8 cellular contexts compared by ENCODE assay signal in genomic region chr12:55736780-55737580, GRCh38. TPM values are rescaled to one million over a fixed set of nuclear protein-coding genes. Genes with fewer than 3 reads are reported as not detected.
DNase-seq lines count a peak whose midpoint lies in the region; ATAC-seq and TF ChIP-seq lines count a peak whose summit lies in the region.

No MANE protein-coding gene starts in this region.

- H3K36me3 ChIP-seq in adrenal gland (replicated peaks in 1 of 2) (no peaks in the 10 kb centered on the region), right atrium auricular region (no peaks in the 10 kb centered on the region)

- intact Hi-C loops in adrenal gland (cut with DNase I) (loop anchor here in 1 of 2 donors (5.0 kb wide), 1 partner anchor 200 kb away; no protein-coding TSS in a partner anchor), posterior vena cava (cut with DNase I) (no loop called here)

- H3K27ac ChIP-seq in AG04450 (ENCODE audit: low read depth, low read length) (no peak overlapping the region), adrenal gland (peak overlapping the region in 2 of 5 donors; percentile 8 to 81), right atrium auricular region (peak overlapping the region; percentile 75 to 78)

- CTCF ChIA-PET in AG04450 (lab: Charles Lee), result interaction anchor here (0.6 to 6.8 kb wide), 29 partner anchors 7 to 548 kb away, joined by 3 to 93 read pairs (median 6); partner anchors contain the start of genes CD63, ORMDL2, SARNP and SUOX

- H3K4me1 ChIP-seq in adrenal gland (replicated peaks in 1 of 2), result peaks cover 6 to 11% of the 10 kb centered on the region in 2 donors
- peaks cover 0 to 29% of the 10 kb centered on the region in 2 donors for H3K4me1 ChIP-seq in right atrium auricular region

- POLR2A ChIA-PET in AG04450 (lab: Yijun Ruan, JAX), result interaction anchor here (0.6 to 2.6 kb wide), 3 partner anchors 8 to 168 kb away, joined by 3 to 16 read pairs (median 4); partner anchors contain the start of gene CD63

- ATAC-seq in GM18502 (IDR thresholded peaks at IDR 0.05; ENCODE audit: poor library complexity, unreplicated experiment), result peak; percentile 45

- 17 to 31% (median 28%) methylated on average over 6 of the region's 6 CpGs for WGBS in adrenal gland, 4 donors

- H3K4me3 ChIP-seq in AG04450 (ENCODE audit: low read depth, low read length), result no peak overlapping the region
- H3K4me3 ChIP-seq in adrenal gland, result no peak overlapping the region
- no peak overlapping the region for H3K4me3 ChIP-seq in right atrium auricular region

- DNase-seq in AG04450 (ENCODE audit: low read depth, low spot score) (no peak), RPMI7951 (ENCODE audit: low read depth) (peak; percentile 69), adrenal gland (peak; percentile 59 to 87 (median 75)), right atrium auricular region (ENCODE audit: low spot score) (no peak), posterior vena cava (ENCODE audit: low spot score) (peak; percentile 64), cortex of kidney (lab: John Stamatoyannopoulos, UW) (no peak)

- TF ChIP-seq CTCF in AG04450 (IDR thresholded peaks at IDR 0.05; ENCODE audit: low read depth, low read length) (peak; percentile 85), LNCAP (IDR thresholded peaks at IDR 0.05) (peak; percentile 69), adrenal gland (IDR thresholded peaks at IDR 0.05) (peak; percentile 45 to 86 (median 76)), right atrium auricular region (IDR thresholded peaks at IDR 0.05) (peak; percentile 64 to 84)

- TF ChIP-seq POLR2A in adrenal gland (IDR thresholded peaks at IDR 0.05), result no peak

- no peaks in the 10 kb centered on the region for H3K27me3 ChIP-seq in AG04450 (ENCODE audit: control insufficient read depth, insufficient read depth, low read length)
- no peaks in the 10 kb centered on the region for H3K27me3 ChIP-seq in adrenal gland
- H3K27me3 ChIP-seq in right atrium auricular region, result no peaks in the 10 kb centered on the region

- H3K9me3 ChIP-seq in AG04450 (ENCODE audit: control insufficient read depth, insufficient read depth, low read length), result no peaks in the 10 kb centered on the region
- no peaks in the 10 kb centered on the region for H3K9me3 ChIP-seq in adrenal gland (replicated peaks in 1 of 3)
- H3K9me3 ChIP-seq in right atrium auricular region, result no peaks in the 10 kb centered on the region

RNA-seq across cellular contexts. Expression of gene GDF11, which starts 5.9 kb away (rescaled TPM):
- polyA plus RNA-seq in AG04450 (2011; rRNA removed) (4.2 and 6.7 TPM in 2 replicates), adrenal gland (1 to 10 TPM; 2.4 to 4.1 (median 3.8) TPM)
- 7.5 and 10.6 TPM in 2 replicates for polyA minus RNA-seq in AG04450 (2011; rRNA and poly(A)+ RNA removed)
- total RNA-seq in RPMI7951 (2014; rRNA removed; shearing (Covaris generic)), result 1.6 and 2.1 TPM in 2 replicates
- total RNA-seq in adrenal gland (1 to 10 TPM; 3.3 to 8.3 (median 7.1) TPM), right atrium auricular region (1 to 10 TPM; 8.1 to 8.6 TPM), posterior vena cava (10 to 100 TPM in 1 of 2 donors, 1 to 10 TPM in 1; 8.4 to 11.0 TPM)

RNA-seq across cellular contexts. Expression of gene CD63, which starts 8.2 kb away (rescaled TPM):
- polyA plus RNA-seq in AG04450 (2011; rRNA removed) (1,757 and 1,955 TPM in 2 replicates), adrenal gland (1,000 to 10,000 TPM; 1,798 to 2,350 (median 1,843) TPM)
- 793 and 860 TPM in 2 replicates for polyA minus RNA-seq in AG04450 (2011; rRNA and poly(A)+ RNA removed)
- total RNA-seq in RPMI7951 (2014; rRNA removed; shearing (Covaris generic)), result 1,417 and 1,738 TPM in 2 replicates
- total RNA-seq in adrenal gland (1,000 to 10,000 TPM in 6 of 8 donors, 100 to 1,000 TPM in 2; 796 to 1,954 (median 1,274) TPM), right atrium auricular region (1,000 to 10,000 TPM; 1,041 to 1,122 TPM), posterior vena cava (1,000 to 10,000 TPM; 1,385 to 1,570 TPM)

RNA-seq across cellular contexts. Expression of gene RDH5, which starts 16.8 kb away (rescaled TPM):
- polyA plus RNA-seq in AG04450 (2011; rRNA removed) (4.9 and 5.2 TPM in 2 replicates), adrenal gland (10 to 100 TPM in 2 of 3 donors, 1 to 10 TPM in 1; 2.7 to 41.4 (median 32.7) TPM)
- 4.2 and 7.1 TPM in 2 replicates for polyA minus RNA-seq in AG04450 (2011; rRNA and poly(A)+ RNA removed)
- total RNA-seq in RPMI7951 (2014; rRNA removed; shearing (Covaris generic)), result 6.0 and 6.7 TPM in 2 replicates
- total RNA-seq in adrenal gland (10 to 100 TPM in 1 of 8 donors, 1 to 10 TPM in 7; 1.9 to 25.7 (median 4.0) TPM), right atrium auricular region (10 to 100 TPM; 13.0 to 22.4 TPM), posterior vena cava (10 to 100 TPM; 19.2 to 39.7 TPM)

RNA-seq across cellular contexts. Expression of gene BLOC1S1, which starts 21.1 kb away (rescaled TPM):
- polyA plus RNA-seq in AG04450 (2011; rRNA removed) (132 and 155 TPM in 2 replicates), adrenal gland (1,000 to 10,000 TPM in 1 of 3 donors, 100 to 1,000 TPM in 2; 188 to 1,005 (median 657) TPM)
- 58.0 and 72.8 TPM in 2 replicates for polyA minus RNA-seq in AG04450 (2011; rRNA and poly(A)+ RNA removed)
- total RNA-seq in RPMI7951 (2014; rRNA removed; shearing (Covaris generic)), result 155 and 170 TPM in 2 replicates
- total RNA-seq in adrenal gland (100 to 1,000 TPM; 180 to 304 (median 220) TPM), right atrium auricular region (100 to 1,000 TPM; 177 to 187 TPM), posterior vena cava (100 to 1,000 TPM; 115 to 118 TPM)

RNA-seq across cellular contexts. Expression of gene ITGA7, which starts 29.3 kb away (rescaled TPM):
- polyA plus RNA-seq in AG04450 (2011; rRNA removed) (9.1 and 12.2 TPM in 2 replicates), adrenal gland (10 to 100 TPM in 2 of 3 donors, 1 to 10 TPM in 1; 9.3 to 77.1 (median 53.6) TPM)
- polyA minus RNA-seq in AG04450 (2011; rRNA and poly(A)+ RNA removed), result 8.0 and 8.8 TPM in 2 replicates
- 11.4 and 15.1 TPM in 2 replicates for total RNA-seq in RPMI7951 (2014; rRNA removed; shearing (Covaris generic))
- total RNA-seq in adrenal gland (10 to 100 TPM in 5 of 8 donors, 1 to 10 TPM in 3; 5.7 to 19.7 (median 13.3) TPM), right atrium auricular region (100 to 1,000 TPM; 291 to 309 TPM), posterior vena cava (100 to 1,000 TPM; 497 to 570 TPM)

Comparison
In these comparisons a context has a peak if more than half of its experiments do, and no peak if none do; other contexts are left out.
1. DNase-seq: peak in RPMI7951 (single experiment), adrenal gland (7 of 7) and posterior vena cava (single experiment); none in AG04450 (single experiment), right atrium auricular region (single experiment) and cortex of kidney (single experiment).
2. Peak in every context shown above with its lines, with median percentiles within 50 percentile points of each other: CTCF ChIP-seq.